In genomic region chr6:40788661-40789111, GRCh38 we compare ENCODE assay signal across 10 cellular contexts.
DNase-seq lines count a peak whose midpoint lies in the region; ATAC-seq and TF ChIP-seq lines count a peak whose summit lies in the region.
"Had no signal": no experiment of that assay in that cellular context is flagged by ENCODE, and none has a peak within 500 bp of the region (broad histone marks: within the 10 kb centered on the region; RNA-seq: fewer than 3 reads in every experiment).

No MANE protein-coding gene starts in this region.

- H3K9me3 Mint-ChIP-seq in activated T-cell treated with anti-CD3 and anti-CD28 coated beads, Interleukin-2, amount 50 U/mL, for 24 hours, result no peaks in the 10 kb centered on the region
- no peaks in the 10 kb centered on the region for H3K9me3 Mint-ChIP-seq in stimulated activated effector memory CD8-positive, alpha-beta T cell treated with anti-CD3 and anti-CD28 coated beads, Interleukin-12 subunit alpha, Interleukin-12 subunit beta, amount 100 ng/mL, for 72 hours

- peaks cover 0 to 16% of the 10 kb centered on the region in 2 donors for H3K4me1 ChIP-seq in esophagus (ENCODE audit: control insufficient read depth in 2 of 2, insufficient read depth in 2 of 2, low read length in 1 of 2)

- H3K27ac ChIP-seq in esophagus (ENCODE audit: low read depth in 2 of 2, low read length in 1 of 2) (peak overlapping the region; percentile 39 to 89), coronary artery (no peak overlapping the region)
- H3K27ac ChIP-seq: thyroid gland had no signal

- H3K36me3 ChIP-seq in esophagus (ENCODE audit: control insufficient read depth in 2 of 2, insufficient read depth in 2 of 2, low read length in 1 of 2), result no peaks in the 10 kb centered on the region
- H3K36me3 ChIP-seq: thyroid gland had no signal

- peak; percentile 40 for ATAC-seq in stimulated activated effector memory CD8-positive, alpha-beta T cell treated with anti-CD3 and anti-CD28 coated beads, Interleukin-12 subunit alpha, Interleukin-12 subunit beta, amount 100 ng/mL, for 72 hours

- peak; percentile 10 for DNase-seq in activated gamma-delta T cell treated with Interleukin-2 at 50 U/mL for 16 hours
- no peak for DNase-seq in activated gamma-delta T cell (lab: John Stamatoyannopoulos, UW)
- peak; percentile 42 for DNase-seq in activated T-cell treated with anti-CD3 and anti-CD28 coated beads, Interleukin-2, amount 50 U/mL, for 24 hours
- no peak for DNase-seq in stimulated activated effector memory CD8-positive, alpha-beta T cell treated with anti-CD3 and anti-CD28 coated beads, Interleukin-12 subunit alpha, Interleukin-12 subunit beta, amount 100 ng/mL, for 72 hours (ENCODE audit: low spot score in 2 of 2)
- DNase-seq in coronary artery (ENCODE audit: low spot score), result no peak
- DNase-seq in NCI-H146 (lab: John Stamatoyannopoulos, UW), result no peak
- no peak for DNase-seq in NCI-H2196 treated with DMSO at 0.1 percent for 48 hours (lab: John Stamatoyannopoulos, UW; ENCODE audit: unreplicated experiment)
- DNase-seq: NCI-H1417 treated with DMSO at 0.1 percent for 48 hours had no signal

- no peak overlapping the region for H3K4me3 Mint-ChIP-seq in activated T-cell treated with anti-CD3 and anti-CD28 coated beads, Interleukin-2, amount 50 U/mL, for 24 hours
- peak overlapping the region; percentile 28 for H3K4me3 Mint-ChIP-seq in stimulated activated effector memory CD8-positive, alpha-beta T cell treated with anti-CD3 and anti-CD28 coated beads, Interleukin-12 subunit alpha, Interleukin-12 subunit beta, amount 100 ng/mL, for 72 hours

- H3K4me3 ChIP-seq in esophagus (ENCODE audit: low read depth in 1 of 2, low read length in 2 of 2) (no peak overlapping the region), coronary artery (no peak overlapping the region)
- H3K4me3 ChIP-seq: thyroid gland had no signal

- peaks cover 33% of the 10 kb centered on the region for H3K4me1 Mint-ChIP-seq in activated T-cell treated with anti-CD3 and anti-CD28 coated beads, Interleukin-2, amount 50 U/mL, for 24 hours (ENCODE audit: low read depth)
- peaks cover 24% of the 10 kb centered on the region for H3K4me1 Mint-ChIP-seq in stimulated activated effector memory CD8-positive, alpha-beta T cell treated with anti-CD3 and anti-CD28 coated beads, Interleukin-12 subunit alpha, Interleukin-12 subunit beta, amount 100 ng/mL, for 72 hours

- no peaks in the 10 kb centered on the region for H3K27me3 Mint-ChIP-seq in activated T-cell treated with anti-CD3 and anti-CD28 coated beads, Interleukin-2, amount 50 U/mL, for 24 hours

- TF ChIP-seq CTCF in coronary artery (IDR thresholded peaks at IDR 0.05), result no peak

- no peaks in the 10 kb centered on the region for H3K36me3 Mint-ChIP-seq in activated T-cell treated with anti-CD3 and anti-CD28 coated beads, Interleukin-2, amount 50 U/mL, for 24 hours (ENCODE audit: low read depth)
- H3K36me3 Mint-ChIP-seq in stimulated activated effector memory CD8-positive, alpha-beta T cell treated with anti-CD3 and anti-CD28 coated beads, Interleukin-12 subunit alpha, Interleukin-12 subunit beta, amount 100 ng/mL, for 72 hours, result no peaks in the 10 kb centered on the region

- whole genome bisulfite sequencing in esophagus, 2 donors, result 28 to 36% methylated on average over 5 of the region's 5 CpGs

- H3K27ac Mint-ChIP-seq in activated T-cell treated with anti-CD3 and anti-CD28 coated beads, Interleukin-2, amount 50 U/mL, for 24 hours, result peak overlapping the region; percentile 79
- H3K27ac Mint-ChIP-seq in stimulated activated effector memory CD8-positive, alpha-beta T cell treated with anti-CD3 and anti-CD28 coated beads, Interleukin-12 subunit alpha, Interleukin-12 subunit beta, amount 100 ng/mL, for 72 hours, result peak overlapping the region; percentile 83

- H3K27me3 ChIP-seq in esophagus (ENCODE audit: control insufficient read depth in 1 of 2, insufficient read depth in 2 of 2, low read length in 2 of 2), result no peaks in the 10 kb centered on the region
- H3K27me3 ChIP-seq: thyroid gland had no signal

- H3K9me3 ChIP-seq in esophagus (ENCODE audit: control insufficient read depth in 2 of 2, insufficient read depth in 1 of 2, low read depth in 1 of 2, low read length in 1 of 2), result no peaks in the 10 kb centered on the region
- H3K9me3 ChIP-seq: thyroid gland had no signal

Comparison
In these comparisons a context has a peak if more than half of its experiments do, and no peak if none do; other contexts are left out.
1. DNase-seq: peak in activated gamma-delta T cell treated with Interleukin-2 at 50 U/mL for 16 hours (single experiment) and activated T-cell treated with anti-CD3 and anti-CD28 coated beads, Interleukin-2, amount 50 U/mL, for 24 hours (single experiment); none in activated gamma-delta T cell (single experiment), stimulated activated effector memory CD8-positive, alpha-beta T cell treated with anti-CD3 and anti-CD28 coated beads, Interleukin-12 subunit alpha, Interleukin-12 subunit beta, amount 100 ng/mL, for 72 hours (0 of 2), coronary artery (single experiment), NCI-H146 (single experiment) and NCI-H2196 treated with DMSO at 0.1 percent for 48 hours (single experiment).
2. H3K27ac ChIP-seq: peak in esophagus (2 of 2); none in coronary artery (0 of 2).